ENCODE assay signal across 11 cellular contexts in genomic region chr5:142114686-142115085, GRCh38.
"Had no signal": no experiment of that assay in that cellular context is flagged by ENCODE, and none has a peak within 500 bp of the region (broad histone marks: within the 10 kb centered on the region; RNA-seq: fewer than 3 reads in every experiment).

No MANE protein-coding gene starts in this region.

- DNase-seq: activated effector memory CD4-positive, alpha-beta T cell treated with Interleukin-2 at 50 U/mL for 16 hours; left ventricle myocardium inferior; nephron progenitor cell; occipital lobe; sigmoid colon; stimulated activated CD4-positive, alpha-beta T cell treated with anti-CD3 and anti-CD28 coated beads, Interleukin-12 subunit alpha, Interleukin-12 subunit beta, amount 100 ng/mL, for 4 hours; thyroid gland had no signal

- H3K9me3 Mint-ChIP-seq: stimulated activated effector memory CD8-positive, alpha-beta T cell treated with anti-CD3 and anti-CD28 coated beads, Interleukin-12 subunit alpha, Interleukin-12 subunit beta, amount 100 ng/mL, for 72 hours had no signal

- H3K36me3 ChIP-seq: left ventricle myocardium inferior, sigmoid colon, thyroid gland had no signal

- ATAC-seq: activated CD4-positive, CD25-positive, alpha-beta regulatory T cell treated with anti-CD3 and anti-CD28 coated beads, Interleukin-2, amount 50 U/mL, for 24 hours; stimulated activated effector memory CD8-positive, alpha-beta T cell treated with anti-CD3 and anti-CD28 coated beads, Interleukin-12 subunit alpha, Interleukin-12 subunit beta, amount 100 ng/mL, for 72 hours had no signal

- H3K27me3 ChIP-seq: esophagus muscularis mucosa, hepatocyte, sigmoid colon, thyroid gland had no signal

- H3K4me3 ChIP-seq: esophagus muscularis mucosa, hepatocyte, left ventricle myocardium inferior, sigmoid colon, thyroid gland had no signal

- H3K4me3 Mint-ChIP-seq: nephron progenitor cell; stimulated activated effector memory CD8-positive, alpha-beta T cell treated with anti-CD3 and anti-CD28 coated beads, Interleukin-12 subunit alpha, Interleukin-12 subunit beta, amount 100 ng/mL, for 72 hours had no signal

- H3K27ac ChIP-seq: esophagus muscularis mucosa, hepatocyte, left ventricle myocardium inferior, sigmoid colon, thyroid gland had no signal

- H3K9me3 ChIP-seq: esophagus muscularis mucosa, left ventricle myocardium inferior, sigmoid colon, thyroid gland had no signal

- H3K27ac Mint-ChIP-seq: nephron progenitor cell; stimulated activated effector memory CD8-positive, alpha-beta T cell treated with anti-CD3 and anti-CD28 coated beads, Interleukin-12 subunit alpha, Interleukin-12 subunit beta, amount 100 ng/mL, for 72 hours had no signal
